ENCODE assay signal across 12 cellular contexts in the genomic region with DNA sequence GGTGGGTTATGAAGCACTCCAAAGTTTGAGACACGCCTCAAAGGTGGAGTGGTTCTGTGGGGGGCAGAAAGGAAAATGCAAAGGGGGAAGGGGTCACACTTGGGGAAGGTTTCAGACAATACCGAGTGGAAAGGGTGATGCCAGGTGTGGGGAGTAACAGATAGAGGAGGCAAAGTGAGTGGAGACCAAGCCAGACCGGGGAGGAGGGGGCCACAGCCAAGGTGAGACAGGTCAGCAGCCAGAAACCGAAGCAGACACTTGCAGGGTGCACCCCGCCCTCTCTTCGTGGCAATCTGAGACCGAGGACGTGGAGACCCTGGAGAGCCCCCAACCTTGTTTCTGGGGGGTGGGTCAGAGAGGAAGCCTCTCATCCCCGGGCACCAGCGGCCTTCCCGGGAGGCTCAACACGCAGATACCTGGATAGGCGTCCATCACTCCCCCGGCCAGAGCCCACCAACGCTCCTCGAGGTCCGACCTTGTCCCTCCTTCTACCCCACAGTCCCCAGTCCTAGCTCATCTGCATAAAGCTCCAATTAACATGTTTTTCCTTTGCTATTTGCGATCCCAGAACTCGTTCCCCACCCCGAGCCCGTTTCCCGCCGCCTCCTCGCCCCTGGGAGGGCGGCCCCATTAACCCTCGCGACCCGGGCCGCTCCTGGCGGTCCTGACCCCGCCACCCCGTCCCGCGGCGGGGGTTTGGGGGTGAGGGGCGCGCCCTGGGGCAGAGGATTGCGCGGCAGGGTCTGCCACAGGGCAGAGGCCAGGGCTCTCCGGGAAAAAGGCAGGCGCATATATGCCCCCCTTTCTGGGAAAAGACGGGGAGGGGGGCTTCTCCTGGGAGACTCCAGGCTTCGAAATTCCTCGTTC. TPM values are rescaled to one million over a fixed set of nuclear protein-coding genes. Genes with fewer than 3 reads are reported as not detected.
DNase-seq lines count a peak whose midpoint lies in the region; ATAC-seq and TF ChIP-seq lines count a peak whose summit lies in the region.
"Had no signal": no experiment of that assay in that cellular context is flagged by ENCODE, and none has a peak within 500 bp of the region (broad histone marks: within the 10 kb centered on the region; RNA-seq: fewer than 3 reads in every experiment).

No MANE protein-coding gene starts in this region.

- H3K4me1 Mint-ChIP-seq in H9 (peaks cover 17 to 45% of the 10 kb centered on the region in 2 experiments), HFFc6 (ENCODE audit: low read depth) (peaks cover 6% of the 10 kb centered on the region)
- H3K4me1 Mint-ChIP-seq in central memory CD8-positive, alpha-beta T cell = peaks cover 26% of the 10 kb centered on the region
- H3K4me1 Mint-ChIP-seq in naive thymus-derived CD4-positive, alpha-beta T cell = peaks cover 0 to 20% (median 9%) of the 10 kb centered on the region in 7 donors

- no peak overlapping the region for H3T11ph ChIP-seq in H9 (ENCODE audit: low read length)

- H3K4me3 Mint-ChIP-seq in H9 (peak overlapping the region; percentile 61 to 84), HFFc6 (no peak overlapping the region)
- H3K4me3 Mint-ChIP-seq in central memory CD8-positive, alpha-beta T cell = peak overlapping the region; percentile 11
- H3K4me3 Mint-ChIP-seq in naive thymus-derived CD4-positive, alpha-beta T cell = peak overlapping the region in 8 of 10 donors; percentile 12 to 77 (median 34)
- H3K4me3 Mint-ChIP-seq: stimulated activated naive CD8-positive, alpha-beta T cell treated with anti-CD3 and anti-CD28 coated beads, Interleukin-15, Interleukin-2, amounts not matched to agents 100 ng/mL and 50 ng/mL, for 24 hours had no signal

- H3K27ac ChIP-seq in A673 (ENCODE audit: low read depth, low read length, poor library complexity, severe bottlenecking) (peak overlapping the region; percentile 39), H9 (ENCODE audit: insufficient read length, low read depth, low read length) (no peak overlapping the region)
- no peak overlapping the region for H3K27ac ChIP-seq in naive thymus-derived CD4-positive, alpha-beta T cell (ENCODE audit: low read depth, low read length)
- H3K27ac ChIP-seq: ascending aorta had no signal

- H3K4me2 ChIP-seq in H9 (ENCODE audit: insufficient read depth, insufficient read length, low read length) = peak overlapping the region; percentile 67

- no peak overlapping the region for H3K18ac ChIP-seq in H9 (ENCODE audit: insufficient read length, low read depth, low read length)

- H4K5ac ChIP-seq in H9 (ENCODE audit: insufficient read length, low read depth, low read length) = no peak overlapping the region

- no peak for ATAC-seq in central memory CD8-positive, alpha-beta T cell (replicated peaks; ENCODE audit: extremely low read depth, poor library complexity, severe bottlenecking)
- ATAC-seq in naive thymus-derived CD4-positive, alpha-beta T cell = no peak

- H3K36me3 ChIP-seq in A673 (ENCODE audit: insufficient read depth, low read length, poor library complexity, severe bottlenecking) = no peaks in the 10 kb centered on the region
- H3K36me3 ChIP-seq in naive thymus-derived CD4-positive, alpha-beta T cell (ENCODE audit: control insufficient read depth in 2 of 3, insufficient read depth in 3 of 3, low read length in 3 of 3) = peaks cover 0 to 9% (median 0%) of the 10 kb centered on the region in 3 experiments

- H3K36me3 Mint-ChIP-seq in H9 (ENCODE audit: insufficient read depth in 1 of 3, low read depth in 3 of 3) (peaks cover 3 to 13% (median 6%) of the 10 kb centered on the region in 3 experiments; a peak in 6 of 7 replicates), HFFc6 (ENCODE audit: low read depth) (no peaks in the 10 kb centered on the region)
- peaks cover 1% of the 10 kb centered on the region for H3K36me3 Mint-ChIP-seq in central memory CD8-positive, alpha-beta T cell (ENCODE audit: insufficient read depth)
- H3K36me3 Mint-ChIP-seq in naive thymus-derived CD4-positive, alpha-beta T cell = peaks cover 3 to 11% (median 11%) of the 10 kb centered on the region in 5 donors

- H2BK20ac ChIP-seq in H9 (ENCODE audit: low read depth, low read length, poor library complexity, severe bottlenecking) = no peak overlapping the region

- no CpG with 5 or more reads among the region's 44 CpGs for WGBS in H9 (ENCODE audit: extremely low coverage, insufficient read length, low lambda C conversion rate)

- H3K27ac Mint-ChIP-seq in H9 = no peak overlapping the region; a peak in 1 of 7 replicates
- H3K27ac Mint-ChIP-seq in central memory CD8-positive, alpha-beta T cell (ENCODE audit: low read depth) = no peak overlapping the region
- H3K27ac Mint-ChIP-seq in naive thymus-derived CD4-positive, alpha-beta T cell = peak overlapping the region in 1 of 9 donors; percentile 24
- no peak overlapping the region for H3K27ac Mint-ChIP-seq in HFFc6
- H3K27ac Mint-ChIP-seq: stimulated activated naive CD8-positive, alpha-beta T cell treated with anti-CD3 and anti-CD28 coated beads, Interleukin-15, Interleukin-2, amounts not matched to agents 100 ng/mL and 50 ng/mL, for 24 hours had no signal

- no peak overlapping the region for H2BK5ac ChIP-seq in H9 (ENCODE audit: insufficient read length, low read length)

- H3K27me3 Mint-ChIP-seq in H9 (ENCODE audit: low read depth) = peaks cover 72% of the 10 kb centered on the region
- peaks cover 17% of the 10 kb centered on the region for H3K27me3 Mint-ChIP-seq in central memory CD8-positive, alpha-beta T cell
- H3K27me3 Mint-ChIP-seq in naive thymus-derived CD4-positive, alpha-beta T cell = peaks cover 0 to 55% (median 19%) of the 10 kb centered on the region in 5 donors
- peaks cover 16% of the 10 kb centered on the region for H3K27me3 Mint-ChIP-seq in HFFc6 (ENCODE audit: insufficient read depth)

- H3K27me3 ChIP-seq in A673 (replicated peaks; ENCODE audit: insufficient read depth, low read depth, low read length, poor library complexity) (no peaks in the 10 kb centered on the region), H9 (ENCODE audit: insufficient read depth, low read length) (no peaks in the 10 kb centered on the region; the same call in 1 of the 2 replicates)
- H3K27me3 ChIP-seq in naive thymus-derived CD4-positive, alpha-beta T cell (ENCODE audit: control insufficient read depth in 2 of 2, insufficient read depth in 2 of 2, low read length in 2 of 2) = no peaks in the 10 kb centered on the region
- H3K27me3 ChIP-seq: ascending aorta had no signal

- no peak overlapping the region for H2BK15ac ChIP-seq in H9 (ENCODE audit: low read depth, low read length)

- H4K20me1 ChIP-seq in H9 (ENCODE audit: control insufficient read depth, insufficient read depth, insufficient read length) = no peaks in the 10 kb centered on the region

- no peak overlapping the region for H2AFZ ChIP-seq in H9 (ENCODE audit: low read length)

- H3K14ac ChIP-seq in H9 (ENCODE audit: insufficient read depth, low read length) = peak overlapping the region; percentile 52; the same call in 1 of the 2 replicates

- no peaks in the 10 kb centered on the region for H3K79me1 ChIP-seq in H9 (ENCODE audit: insufficient read depth, low read depth, low read length, poor library complexity, severe bottlenecking)

- H3K9me3 ChIP-seq in A673 (ENCODE audit: low read depth, low read length, poor library complexity, severe bottlenecking) (no peaks in the 10 kb centered on the region), H9 (ENCODE audit: control insufficient read depth, low read depth, low read length) (no peaks in the 10 kb centered on the region)
- H3K9me3 ChIP-seq in naive thymus-derived CD4-positive, alpha-beta T cell (ENCODE audit: control insufficient read depth in 2 of 3, low read length in 3 of 3) = no peaks in the 10 kb centered on the region
- H3K9me3 ChIP-seq: ascending aorta had no signal

- H3K4me3 ChIP-seq in A673 (ENCODE audit: low read depth, low read length, poor library complexity, severe bottlenecking) = peak overlapping the region; percentile 61
- no peak overlapping the region for H3K4me3 ChIP-seq in naive thymus-derived CD4-positive, alpha-beta T cell (ENCODE audit: low read length)

- no peak overlapping the region for H3K4ac ChIP-seq in H9 (ENCODE audit: low read depth, low read length)

- H3K79me2 ChIP-seq in H9 (ENCODE audit: insufficient read depth, low read length) = no peaks in the 10 kb centered on the region

- H4K8ac ChIP-seq in H9 (replicated peaks; ENCODE audit: insufficient read length, low read depth, low read length) = no peak overlapping the region

- CTCF ChIA-PET in A673 (lab: Charles Lee) = interaction anchor here (0.5 to 2.8 kb wide), 4 partner anchors 8 to 162 kb away, joined by 6 to 13 read pairs (median 12); no protein-coding TSS in a partner anchor
- CTCF ChIA-PET in naive thymus-derived CD4-positive, alpha-beta T cell (lab: Charles Lee) = interaction anchor here (0.7 to 9.3 kb wide), 5 partner anchors 9 to 170 kb away, joined by 3 to 104 read pairs (median 5); no protein-coding TSS in a partner anchor

- H3K23ac ChIP-seq in H9 (ENCODE audit: insufficient read length, low read depth, low read length) = no peak overlapping the region

- DNase-seq in A673 (ENCODE audit: low spot score) (no peak), H9 (no peak), NCI-H748 (lab: John Stamatoyannopoulos, UW; ENCODE audit: unreplicated experiment) (no peak), hypothalamus (lab: John Stamatoyannopoulos, UW) (no peak), HFFc6 (no peak), hippocampal formation (lab: John Stamatoyannopoulos, UW) (no peak)
- DNase-seq in central memory CD8-positive, alpha-beta T cell (ENCODE audit: low spot score in 2 of 2) = no peak
- DNase-seq in naive thymus-derived CD4-positive, alpha-beta T cell = no peak

- no peak overlapping the region for H3K9ac ChIP-seq in H9 (ENCODE audit: extremely low read depth, insufficient read length, low read length)

- no TSS peak for BruUV-seq in A673 (replicated peaks; lab: Mats Ljungman, UMichigan)

- POLR2A ChIA-PET in A673 (lab: Charles Lee; ENCODE audit: low non-redundant PET) = no interaction called here
- POLR2A ChIA-PET in naive thymus-derived CD4-positive, alpha-beta T cell (lab: Charles Lee) = interaction anchor here (0.7 to 1.6 kb wide), 2 partner anchors 24 to 175 kb away, joined by 4 read pairs; no protein-coding TSS in a partner anchor

- no peak overlapping the region for H4K91ac ChIP-seq in H9 (ENCODE audit: insufficient read length, low read depth, low read length)

- no peak overlapping the region for H2BK12ac ChIP-seq in H9 (ENCODE audit: insufficient read length, low read depth, low read length)

- no peak overlapping the region for H2AK5ac ChIP-seq in H9 (ENCODE audit: insufficient read length, low read length)

- H2BK120ac ChIP-seq in H9 (ENCODE audit: low read depth, low read length, poor library complexity, severe bottlenecking) = no peak overlapping the region

- peaks cover 15% of the 10 kb centered on the region for H3K23me2 ChIP-seq in H9 (ENCODE audit: insufficient read length, low read depth, low read length, poor library complexity, severe bottlenecking)

- H3K9me3 Mint-ChIP-seq in H9 (no peaks in the 10 kb centered on the region; a peak in 2 of 5 replicates), HFFc6 (no peaks in the 10 kb centered on the region)
- no peaks in the 10 kb centered on the region for H3K9me3 Mint-ChIP-seq in central memory CD8-positive, alpha-beta T cell
- H3K9me3 Mint-ChIP-seq in naive thymus-derived CD4-positive, alpha-beta T cell = no peaks in the 10 kb centered on the region
- H3K9me3 Mint-ChIP-seq: stimulated activated naive CD8-positive, alpha-beta T cell treated with anti-CD3 and anti-CD28 coated beads, Interleukin-15, Interleukin-2, amounts not matched to agents 100 ng/mL and 50 ng/mL, for 24 hours had no signal

- H3K4me1 ChIP-seq in A673 (ENCODE audit: insufficient read depth, low read length, poor library complexity, severe bottlenecking) (peaks cover 16% of the 10 kb centered on the region), H9 (ENCODE audit: insufficient read depth, low read length) (no peaks in the 10 kb centered on the region)
- peaks cover 6 to 13% of the 10 kb centered on the region in 2 donors for H3K4me1 ChIP-seq in naive thymus-derived CD4-positive, alpha-beta T cell (ENCODE audit: control insufficient read depth in 2 of 2, insufficient read depth in 2 of 2, low read length in 2 of 2)

- TF ChIP-seq CTCF in A673 (conservative IDR thresholded peaks at IDR 0.05; ENCODE audit: low read depth, low read length) (no peak), H9 (conservative IDR thresholded peaks at IDR 0.05) (no peak), HFFc6 (IDR thresholded peaks at IDR 0.05) (no peak)

- H3K56ac ChIP-seq in H9 (ENCODE audit: insufficient read length, low read depth, low read length) = no peak overlapping the region

- intact Hi-C loops in A673 (cut with micrococcal nuclease; ENCODE audit: unreplicated experiment) = loop anchor here (2.0 kb wide), 2 partner anchors 45 to 135 kb away; no protein-coding TSS in a partner anchor
- intact Hi-C loops in naive thymus-derived CD4-positive, alpha-beta T cell (cut with micrococcal nuclease) = loop anchor here in 1 of 2 donors (2.0 to 5.0 kb wide), 2 partner anchors 45 to 55 kb away; partner anchors contain the start of gene SLC43A3

RNA-seq across cellular contexts. Expression of gene RTN4RL2, which starts 21.8 kb away (rescaled TPM):
- total RNA-seq in A673 (2021) (5.2 and 7.0 TPM in 2 replicates), H9 (2021) (7.0 and 7.1 TPM in 2 replicates)
- total RNA-seq in naive thymus-derived CD4-positive, alpha-beta T cell = under 1 TPM in 3 of 5 experiments, not detected in 2; 0.19 to 0.47 (median 0.27) TPM
- polyA plus RNA-seq in naive thymus-derived CD4-positive, alpha-beta T cell = under 1 TPM; 0.08 to 0.44 TPM
- under 1 TPM; 0.09 to 0.66 (median 0.35) TPM for total RNA-seq in HFFc6 (2021; fragmentation: NEBNext Ultra II Directional; extraction: Animal tissue kit (Norgen Biotek cat#: 25700))

RNA-seq across cellular contexts. Expression of gene SLC43A1, which starts 33.4 kb away (rescaled TPM):
- total RNA-seq in A673 (2021) (18.4 and 20.5 TPM in 2 replicates), H9 (2021) (16.3 and 17.0 TPM in 2 replicates)
- total RNA-seq in naive thymus-derived CD4-positive, alpha-beta T cell = 10 to 100 TPM; 10.1 to 19.2 (median 16.3) TPM
- polyA plus RNA-seq in naive thymus-derived CD4-positive, alpha-beta T cell = 10 to 100 TPM; 12.7 to 15.4 TPM
- 1 to 10 TPM; 3.1 to 4.7 (median 4.3) TPM for total RNA-seq in HFFc6 (2021; fragmentation: NEBNext Ultra II Directional; extraction: Animal tissue kit (Norgen Biotek cat#: 25700))

RNA-seq across cellular contexts. Expression of gene TIMM10, which starts 48.4 kb away (rescaled TPM):
- total RNA-seq in A673 (2021) = 165 and 176 TPM in 2 replicates
- 126 and 130 TPM in 2 replicates for total RNA-seq in H9 (2021)
- 10 to 100 TPM; 23.7 to 52.8 (median 34.7) TPM for total RNA-seq in naive thymus-derived CD4-positive, alpha-beta T cell
- polyA plus RNA-seq in naive thymus-derived CD4-positive, alpha-beta T cell = 10 to 100 TPM; 76.5 to 79.4 TPM
- total RNA-seq in HFFc6 (2021; fragmentation: NEBNext Ultra II Directional; extraction: Animal tissue kit (Norgen Biotek cat#: 25700)) = 10 to 100 TPM; 43.6 to 72.9 (median 58.4) TPM
- total RNA-seq: ascending aorta had no signal

RNA-seq across cellular contexts. Expression of gene SLC43A3, which starts 55.2 kb away (rescaled TPM):
- 89.1 and 142 TPM in 2 replicates for total RNA-seq in A673 (2021)
- total RNA-seq in H9 (2021) = 21.4 and 21.9 TPM in 2 replicates
- total RNA-seq in naive thymus-derived CD4-positive, alpha-beta T cell = 10 to 100 TPM; 10.5 to 67.9 (median 12.2) TPM
- 10 to 100 TPM; 10.0 to 16.7 TPM for polyA plus RNA-seq in naive thymus-derived CD4-positive, alpha-beta T cell
- total RNA-seq in HFFc6 (2021; fragmentation: NEBNext Ultra II Directional; extraction: Animal tissue kit (Norgen Biotek cat#: 25700)) = 10 to 100 TPM in 4 of 6 experiments, 1 to 10 TPM in 2; 2.1 to 18.7 (median 15.8) TPM

RNA-seq across cellular contexts. Expression of gene SMTNL1, which starts 55.2 kb away (rescaled TPM):
- not detected in 2 replicates for total RNA-seq in A673 (2021)
- total RNA-seq in H9 (2021) = 0.18 TPM in 1 of 2 replicates, not detected in the other
- not detected for total RNA-seq in naive thymus-derived CD4-positive, alpha-beta T cell
- polyA plus RNA-seq in naive thymus-derived CD4-positive, alpha-beta T cell = under 1 TPM; 0.28 to 0.44 TPM
- not detected for total RNA-seq in HFFc6 (2021; fragmentation: NEBNext Ultra II Directional; extraction: Animal tissue kit (Norgen Biotek cat#: 25700))
- total RNA-seq: ascending aorta, GM12878, mesenteric fat pad had no signal
